In genomic region chr19:19514881-19515763, GRCh38 we compare ENCODE assay signal across 8 cellular contexts. TPM values are rescaled to one million over a fixed set of nuclear protein-coding genes. Genes with fewer than 3 reads are reported as not detected.
DNase-seq lines count a peak whose midpoint lies in the region; ATAC-seq, FAIRE-seq and TF ChIP-seq lines count a peak whose summit lies in the region.

TSS of gene TSSK6 (minus strand) at chr19:19515548. CDS start at chr19:19515427, 121 bp downstream.

- H3K9me3 Mint-ChIP-seq in osteocyte (ENCODE audit: unreplicated experiment) = no peaks in the 10 kb centered on the region

- peak within 1 kb of the TSS; percentile 88 for H3K4me3 Mint-ChIP-seq in osteocyte (ENCODE audit: unreplicated experiment)

- no peaks in the 10 kb centered on the region for H3K9me3 ChIP-seq in DOHH2 (ENCODE audit: control insufficient read depth, insufficient read depth, low read length)

- peak within 1 kb of the TSS; percentile 90 for H3K4me3 ChIP-seq in DOHH2 (ENCODE audit: low read length)

- H3K36me3 ChIP-seq in DOHH2 (ENCODE audit: control insufficient read depth, low read length) = peaks cover 20% of the 10 kb centered on the region

- peaks cover 4% of the 10 kb centered on the region for H3K36me3 Mint-ChIP-seq in osteocyte (ENCODE audit: unreplicated experiment)

- DNase-seq in RCC 7860 (ENCODE audit: low spot score) (peak; percentile 5), osteocyte (ENCODE audit: extremely low spot score, unreplicated experiment) (no peak)
- DNase-seq in activated CD4-positive, alpha-beta T cell treated with anti-CD3 and anti-CD28 coated beads, Interleukin-2, amount 50 U/mL, for 1 hour = no peak

- ATAC-seq in esophagus mucosa = peak; percentile 1
- no peak for ATAC-seq in GM19395 (IDR thresholded peaks at IDR 0.05; ENCODE audit: unreplicated experiment)
- ATAC-seq in HG03354 (IDR thresholded peaks at IDR 0.05; ENCODE audit: poor library complexity, severe bottlenecking, unreplicated experiment) = no peak
- ATAC-seq in GM19324 (IDR thresholded peaks at IDR 0.05; ENCODE audit: low FRiP score, unreplicated experiment) = no peak

- peaks cover 49% of the 10 kb centered on the region for H3K79me2 ChIP-seq in DOHH2 (ENCODE audit: control insufficient read depth, low read length)

- peak within 1 kb of the TSS; percentile 93 for H3K27ac Mint-ChIP-seq in osteocyte (ENCODE audit: unreplicated experiment)

- H3K27me3 ChIP-seq in DOHH2 (ENCODE audit: control insufficient read depth, low read length) = no peaks in the 10 kb centered on the region

- H3K4me1 Mint-ChIP-seq in osteocyte (ENCODE audit: unreplicated experiment) = peaks cover 19% of the 10 kb centered on the region

- no peak for FAIRE-seq in RCC 7860 (lab: Jason Lieb, UNC)

- H3K27ac ChIP-seq in DOHH2 (ENCODE audit: low read depth, low read length) = peak within 1 kb of the TSS; percentile 36

- H3K4me1 ChIP-seq in DOHH2 (ENCODE audit: control insufficient read depth, low read length) = peaks cover 25% of the 10 kb centered on the region

- no peaks in the 10 kb centered on the region for H3K27me3 Mint-ChIP-seq in osteocyte (ENCODE audit: unreplicated experiment)

- TF ChIP-seq CTCF in DOHH2 (IDR thresholded peaks at IDR 0.05; ENCODE audit: low read depth, low read length, poor library complexity, severe bottlenecking) = no peak
- no peak for TF ChIP-seq CTCF in osteocyte (IDR thresholded peaks at IDR 0.05)

- no peaks in the 10 kb centered on the region for H4K20me1 ChIP-seq in DOHH2 (ENCODE audit: control insufficient read depth, insufficient read depth, low read depth, low read length)

- H3K9me2 ChIP-seq in DOHH2 (replicated peaks; ENCODE audit: control insufficient read depth, low read length) = no peaks in the 10 kb centered on the region

- peaks cover 5% of the 10 kb centered on the region; the same call in 1 of the 2 replicates for H3F3A ChIP-seq in DOHH2 (ENCODE audit: control insufficient read depth, insufficient read depth)

- H3K4me2 ChIP-seq in DOHH2 (ENCODE audit: low read length) = peak within 1 kb of the TSS; percentile 91

RNA-seq across cellular contexts. Expression of gene TSSK6, which starts in this region (rescaled TPM):
- 1.4 TPM for total RNA-seq in esophagus mucosa
- total RNA-seq in osteocyte = 1.7 and 2.0 TPM in 2 replicates
